Comparison of ENCODE assay signal across 8 cellular contexts in the genomic region with DNA sequence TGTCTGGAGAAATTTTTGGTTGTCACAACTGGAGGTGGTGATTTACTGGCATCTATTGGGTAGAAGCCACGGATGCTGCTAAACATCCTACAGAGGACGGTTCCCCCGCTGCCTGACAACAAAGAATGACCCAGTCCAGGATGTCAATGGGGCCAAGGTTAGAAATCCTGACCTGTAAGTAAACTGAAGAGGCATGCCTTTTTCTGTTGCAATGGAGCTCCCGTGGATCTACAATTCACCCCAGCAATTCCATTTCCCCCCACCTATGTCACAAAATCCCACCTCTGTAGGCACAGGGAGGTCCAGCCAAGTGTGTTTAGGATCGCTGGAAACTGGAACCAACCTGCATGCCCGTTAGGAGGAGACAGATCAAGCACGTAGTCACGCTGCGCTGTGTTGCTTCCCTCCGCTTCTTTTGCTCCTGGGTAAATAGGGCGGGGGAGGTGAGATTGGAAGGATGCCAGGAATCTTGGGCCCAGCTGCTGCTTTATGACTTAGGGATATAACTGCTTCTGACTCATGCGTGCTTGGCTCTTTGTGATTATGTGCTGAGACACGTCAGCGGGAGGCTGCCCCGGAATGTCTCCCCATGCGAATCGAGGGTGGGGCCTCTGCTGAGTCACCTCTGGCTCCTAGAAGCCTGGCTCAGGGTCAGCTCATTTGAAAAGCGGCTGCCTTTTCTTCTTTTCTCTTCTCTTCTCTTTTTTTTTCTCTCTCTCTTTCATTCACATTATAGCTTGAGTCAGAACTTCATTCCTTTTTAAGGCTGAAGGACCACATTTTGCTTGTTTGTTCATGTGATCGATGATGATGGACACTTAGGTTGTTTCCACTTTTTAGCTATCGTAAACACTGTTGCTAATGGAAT. TPM values are rescaled to one million over a fixed set of nuclear protein-coding genes. Genes with fewer than 3 reads are reported as not detected.
DNase-seq lines count a peak whose midpoint lies in the region; ATAC-seq, FAIRE-seq and TF ChIP-seq lines count a peak whose summit lies in the region.

No MANE protein-coding gene starts in this region.

- peaks cover 14% of the 10 kb centered on the region for H3K4me1 Mint-ChIP-seq in activated naive CD8-positive, alpha-beta T cell treated with anti-CD3 and anti-CD28 coated beads, Interleukin-2, amount 50 U/mL, for 24 hours

- H3K4me1 ChIP-seq in cardiac muscle cell (ENCODE audit: low read depth) (peaks cover 7% of the 10 kb centered on the region), parathyroid adenoma (peaks cover 9% of the 10 kb centered on the region), tibial artery (peaks cover 0 to 28% (median 10%) of the 10 kb centered on the region in 4 donors)

- ATAC-seq in activated naive CD8-positive, alpha-beta T cell treated with anti-CD3 and anti-CD28 coated beads, Interleukin-2, amount 50 U/mL, for 24 hours = peak; percentile 99

- intact Hi-C loops in tibial artery (cut with DNase I; ENCODE audit: low total_unique reads) = no loop called here

- H3K27ac Mint-ChIP-seq in activated naive CD8-positive, alpha-beta T cell treated with anti-CD3 and anti-CD28 coated beads, Interleukin-2, amount 50 U/mL, for 24 hours = peak overlapping the region; percentile 59

- H3K4me2 ChIP-seq in parathyroid adenoma (ENCODE audit: low read length) = peak overlapping the region; percentile 19

- TF ChIP-seq CTCF in HFF-Myc (IDR thresholded peaks at IDR 0.05; ENCODE audit: low read depth, low read length, missing control alignments) (no peak), cardiac muscle cell (IDR thresholded peaks at IDR 0.05; ENCODE audit: low read depth, low read length) (peak; percentile 2), parathyroid adenoma (IDR thresholded peaks at IDR 0.05) (peak; percentile 6), tibial artery (IDR thresholded peaks at IDR 0.05) (no peak)

- no peaks in the 10 kb centered on the region for H3K36me3 ChIP-seq in cardiac muscle cell
- H3K36me3 ChIP-seq in parathyroid adenoma (ENCODE audit: control insufficient read depth, insufficient read depth, low read length) = no peaks in the 10 kb centered on the region
- no peaks in the 10 kb centered on the region for H3K36me3 ChIP-seq in tibial artery

- H3K9me3 Mint-ChIP-seq in activated naive CD8-positive, alpha-beta T cell treated with anti-CD3 and anti-CD28 coated beads, Interleukin-2, amount 50 U/mL, for 24 hours = no peaks in the 10 kb centered on the region

- H3K36me3 Mint-ChIP-seq in activated naive CD8-positive, alpha-beta T cell treated with anti-CD3 and anti-CD28 coated beads, Interleukin-2, amount 50 U/mL, for 24 hours (ENCODE audit: low read depth) = no peaks in the 10 kb centered on the region

- FAIRE-seq in G401.6 (lab: Jason Lieb, UNC) = peak; percentile 98

- H3K27me3 Mint-ChIP-seq in activated naive CD8-positive, alpha-beta T cell treated with anti-CD3 and anti-CD28 coated beads, Interleukin-2, amount 50 U/mL, for 24 hours = peaks cover 6% of the 10 kb centered on the region

- H3K79me2 ChIP-seq in parathyroid adenoma = no peaks in the 10 kb centered on the region

- H3K27ac ChIP-seq in cardiac muscle cell (peak overlapping the region; percentile 79), parathyroid adenoma (peak overlapping the region; percentile 69), tibial artery (peak overlapping the region; percentile 75 to 78)

- DNase-seq in HFF-Myc (ENCODE audit: extremely low read depth, low read depth) (peak; percentile 100), NCI-H1105 (lab: John Stamatoyannopoulos, UW) (peak; percentile 98), SKM-1 treated with dmso at 0.1 percent for 144 hours (lab: John Stamatoyannopoulos, UW; ENCODE audit: unreplicated experiment) (peak; percentile 78), cardiac muscle cell (ENCODE audit: low read depth in 1 of 2, low spot score in 1 of 2) (peak; percentile 87 to 100), tibial artery (peak; percentile 99 to 100)
- DNase-seq in activated naive CD8-positive, alpha-beta T cell treated with anti-CD3 and anti-CD28 coated beads, Interleukin-2, amount 50 U/mL, for 24 hours = peak; percentile 82

- H3K27me3 ChIP-seq in cardiac muscle cell (no peaks in the 10 kb centered on the region), parathyroid adenoma (ENCODE audit: control insufficient read depth, insufficient read depth, low read length) (no peaks in the 10 kb centered on the region), tibial artery (no peaks in the 10 kb centered on the region)

- peak overlapping the region; percentile 59 for H3K4me3 Mint-ChIP-seq in activated naive CD8-positive, alpha-beta T cell treated with anti-CD3 and anti-CD28 coated beads, Interleukin-2, amount 50 U/mL, for 24 hours

- peak overlapping the region; percentile 94 for H2AFZ ChIP-seq in parathyroid adenoma

- H3K4me3 ChIP-seq in HFF-Myc (replicated peaks; ENCODE audit: low read depth, low read length) (peak overlapping the region; percentile 42), cardiac muscle cell (no peak overlapping the region), parathyroid adenoma (ENCODE audit: low read depth, low read length) (peak overlapping the region; percentile 24), tibial artery (peak overlapping the region; percentile 29 to 36)

- H3K9me3 ChIP-seq in cardiac muscle cell (ENCODE audit: low read depth) (no peaks in the 10 kb centered on the region), parathyroid adenoma (ENCODE audit: control insufficient read depth, low read length) (no peaks in the 10 kb centered on the region), tibial artery (no peaks in the 10 kb centered on the region)

- H3K9ac ChIP-seq in parathyroid adenoma = peak overlapping the region; percentile 1

RNA-seq across cellular contexts. Expression of a gene that starts 12.4 kb away (rescaled TPM):
- total RNA-seq in cardiac muscle cell = 36.9 and 38.4 TPM in 2 replicates
- polyA plus RNA-seq in cardiac muscle cell = 37.2 and 43.9 TPM in 2 replicates

RNA-seq across cellular contexts. Expression of a gene that starts 24.7 kb away (rescaled TPM):
- total RNA-seq in cardiac muscle cell = 18.2 and 22.0 TPM in 2 replicates
- 22.9 and 30.8 TPM in 2 replicates for polyA plus RNA-seq in cardiac muscle cell

RNA-seq across cellular contexts. Expression of a gene that starts 53.0 kb away (rescaled TPM):
- 64.0 and 126 TPM in 2 replicates for total RNA-seq in cardiac muscle cell
- 164 and 173 TPM in 2 replicates for polyA plus RNA-seq in cardiac muscle cell

Comparison
In these comparisons a context has a peak if more than half of its experiments do, and no peak if none do; other contexts are left out.
1. CTCF ChIP-seq: peak in cardiac muscle cell (single experiment) and parathyroid adenoma (single experiment); none in HFF-Myc (single experiment) and tibial artery (0 of 2).
2. Peak in every context shown above with its lines, with median percentiles within 50 percentile points of each other: DNase-seq and H3K27ac ChIP-seq.